20 cellular contexts compared by ENCODE assay signal in the genomic region with DNA sequence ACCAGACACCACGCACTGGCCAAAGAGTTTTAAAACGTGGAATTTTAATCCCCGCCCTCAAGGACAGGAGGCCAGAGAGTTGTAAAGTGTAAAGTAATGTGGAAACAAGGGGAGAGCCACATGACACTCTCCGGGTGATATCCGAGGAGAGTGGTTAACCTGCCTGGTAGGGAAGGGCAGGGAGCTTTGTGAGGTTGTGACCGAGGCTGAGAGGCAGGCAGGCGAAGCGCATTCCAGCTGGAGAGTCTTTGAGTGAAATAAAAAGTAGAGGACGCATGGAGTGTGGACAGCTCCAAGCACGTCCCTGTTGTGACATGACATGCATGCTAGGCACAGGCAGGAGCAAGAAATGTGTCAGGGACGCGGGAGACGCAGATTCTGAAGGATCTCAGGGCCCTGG.
A peak's percentile ranks its signal among the peaks of the same experiment; 100 is the strongest.
DNase-seq lines count a peak whose midpoint lies in the region; ATAC-seq lines count a peak whose summit lies in the region.
"Had no signal": no experiment of that assay in that cellular context is flagged by ENCODE, and none has a peak within 500 bp of the region (broad histone marks: within the 10 kb centered on the region; RNA-seq: fewer than 3 reads in every experiment).

No MANE protein-coding gene starts in this region.

- H2BK15ac ChIP-seq in neuronal stem cell (ENCODE audit: low read length): no peak overlapping the region

- WGBS in neuronal stem cell (ENCODE audit: extremely low coverage in 2 of 2, insufficient read length in 2 of 2, insufficient replicate concordance in 1 of 2), 2 donors: no CpG with 5 or more reads among the region's 13 CpGs

- H2AFZ ChIP-seq in neuronal stem cell (ENCODE audit: low read length): peak overlapping the region; percentile 77

- H3K27ac ChIP-seq in neuronal stem cell (replicated peaks; ENCODE audit: low read length): no peak overlapping the region
- H3K27ac ChIP-seq: 22Rv1, C4-2B, HL-60, KMS-11 had no signal

- no peak overlapping the region for H2BK5ac ChIP-seq in neuronal stem cell (ENCODE audit: low read length)

- no peak overlapping the region for H3K9ac ChIP-seq in neuronal stem cell (ENCODE audit: low read depth, low read length, poor library complexity)
- H3K9ac ChIP-seq: KMS-11 had no signal

- H3K27me3 ChIP-seq in neuronal stem cell (ENCODE audit: control insufficient read depth in 3 of 3, insufficient read depth in 3 of 3, low read depth in 1 of 3, low read length in 3 of 3): no peaks in the 10 kb centered on the region

- H3K18ac ChIP-seq in neuronal stem cell (ENCODE audit: low read length): peak overlapping the region; percentile 84

- H2AK5ac ChIP-seq in neuronal stem cell (ENCODE audit: low read depth, low read length): no peak overlapping the region

- H4K91ac ChIP-seq in neuronal stem cell (ENCODE audit: low read depth, low read length, poor library complexity): no peak overlapping the region

- no peaks in the 10 kb centered on the region for H3K9me3 ChIP-seq in neuronal stem cell (replicated peaks in 1 of 2; ENCODE audit: control insufficient read depth in 2 of 2, insufficient read depth in 1 of 2, low read depth in 1 of 2, low read length in 2 of 2)

- no peak overlapping the region for H2BK120ac ChIP-seq in neuronal stem cell (ENCODE audit: low read depth, low read length)

- H2BK12ac ChIP-seq in neuronal stem cell (ENCODE audit: low read length): no peak overlapping the region

- H3K79me1 ChIP-seq in neuronal stem cell (ENCODE audit: low read depth, low read length): no peaks in the 10 kb centered on the region

- H3K4me1 ChIP-seq in neuronal stem cell (ENCODE audit: control insufficient read depth in 2 of 2, insufficient read depth in 1 of 2, low read depth in 1 of 2, low read length in 2 of 2): peaks cover 0 to 6% of the 10 kb centered on the region in 2 donors

- H3K23ac ChIP-seq in neuronal stem cell (ENCODE audit: low read depth, low read length, poor library complexity): peak overlapping the region; percentile 76

- no peak overlapping the region for H4K8ac ChIP-seq in neuronal stem cell (ENCODE audit: low read depth, low read length)

- H3K27ac Mint-ChIP-seq in activated naive CD8-positive, alpha-beta T cell: peak overlapping the region; percentile 28
- no peak overlapping the region for H3K27ac Mint-ChIP-seq in activated naive CD8-positive, alpha-beta T cell treated with anti-CD3 and anti-CD28 coated beads, Interleukin-2, amount 50 U/mL, for 24 hours
- H3K27ac Mint-ChIP-seq in activated T-helper 2 cell treated with anti-CD3 and anti-CD28 coated beads, Interferon-gamma antibody, Interleukin-2, Interleukin-4, amounts not matched to agents 10 μg/mL and 5 μg/mL and 100 μg/mL, durations not matched to agents 14 hours and 24 hours and 36 hours: peak overlapping the region; percentile 48

- no peak overlapping the region for H3K14ac ChIP-seq in neuronal stem cell (ENCODE audit: low read length)

- no peak overlapping the region for H3K4me3 Mint-ChIP-seq in activated naive CD8-positive, alpha-beta T cell
- no peak overlapping the region for H3K4me3 Mint-ChIP-seq in activated naive CD8-positive, alpha-beta T cell treated with anti-CD3 and anti-CD28 coated beads, Interleukin-2, amount 50 U/mL, for 24 hours
- H3K4me3 Mint-ChIP-seq in activated T-helper 2 cell treated with anti-CD3 and anti-CD28 coated beads, Interferon-gamma antibody, Interleukin-2, Interleukin-4, amounts not matched to agents 10 μg/mL and 5 μg/mL and 100 μg/mL, durations not matched to agents 14 hours and 24 hours and 36 hours (ENCODE audit: low read depth): no peak overlapping the region

- H3K9me3 Mint-ChIP-seq in activated naive CD8-positive, alpha-beta T cell (ENCODE audit: low read depth): no peaks in the 10 kb centered on the region
- H3K9me3 Mint-ChIP-seq in activated naive CD8-positive, alpha-beta T cell treated with anti-CD3 and anti-CD28 coated beads, Interleukin-2, amount 50 U/mL, for 24 hours: no peaks in the 10 kb centered on the region
- H3K9me3 Mint-ChIP-seq in activated T-helper 2 cell treated with anti-CD3 and anti-CD28 coated beads, Interferon-gamma antibody, Interleukin-2, Interleukin-4, amounts not matched to agents 10 μg/mL and 5 μg/mL and 100 μg/mL, durations not matched to agents 14 hours and 24 hours and 36 hours: peaks cover 21% of the 10 kb centered on the region

- intact Hi-C loops in activated T-helper 2 cell treated with anti-CD3 and anti-CD28 coated beads, Interferon-gamma antibody, Interleukin-2, Interleukin-4, amounts not matched to agents 10 μg/mL and 5 μg/mL and 100 μg/mL, durations not matched to agents 14 hours and 24 hours and 36 hours (cut with micrococcal nuclease): no loop called here

- peaks cover 5% of the 10 kb centered on the region for H3K36me3 Mint-ChIP-seq in activated naive CD8-positive, alpha-beta T cell
- H3K36me3 Mint-ChIP-seq in activated naive CD8-positive, alpha-beta T cell treated with anti-CD3 and anti-CD28 coated beads, Interleukin-2, amount 50 U/mL, for 24 hours (ENCODE audit: low read depth): peaks cover 5% of the 10 kb centered on the region
- peaks cover 47% of the 10 kb centered on the region for H3K36me3 Mint-ChIP-seq in activated T-helper 2 cell treated with anti-CD3 and anti-CD28 coated beads, Interferon-gamma antibody, Interleukin-2, Interleukin-4, amounts not matched to agents 10 μg/mL and 5 μg/mL and 100 μg/mL, durations not matched to agents 14 hours and 24 hours and 36 hours (ENCODE audit: low read depth)

- no peak overlapping the region for H3K4me3 ChIP-seq in neuronal stem cell (ENCODE audit: low read length in 2 of 2)

- H3K4ac ChIP-seq in neuronal stem cell (ENCODE audit: low read length): no peak overlapping the region

- H3K27me3 Mint-ChIP-seq in activated naive CD8-positive, alpha-beta T cell: no peaks in the 10 kb centered on the region
- no peaks in the 10 kb centered on the region for H3K27me3 Mint-ChIP-seq in activated naive CD8-positive, alpha-beta T cell treated with anti-CD3 and anti-CD28 coated beads, Interleukin-2, amount 50 U/mL, for 24 hours
- no peaks in the 10 kb centered on the region for H3K27me3 Mint-ChIP-seq in activated T-helper 2 cell treated with anti-CD3 and anti-CD28 coated beads, Interferon-gamma antibody, Interleukin-2, Interleukin-4, amounts not matched to agents 10 μg/mL and 5 μg/mL and 100 μg/mL, durations not matched to agents 14 hours and 24 hours and 36 hours (ENCODE audit: low read depth)

- ATAC-seq in activated naive CD8-positive, alpha-beta T cell treated with anti-CD3 and anti-CD28 coated beads, Interleukin-2, amount 50 U/mL, for 24 hours: no peak
- no peak for ATAC-seq in HG02763 (IDR thresholded peaks at IDR 0.05; ENCODE audit: unreplicated experiment)

- no peak for DNase-seq in activated naive CD8-positive, alpha-beta T cell treated with anti-CD3 and anti-CD28 coated beads, Interleukin-2, amount 50 U/mL, for 24 hours
- DNase-seq in activated T-helper 2 cell treated with anti-CD3 and anti-CD28 coated beads, Interferon-gamma antibody, Interleukin-2, Interleukin-4, amounts not matched to agents 10 μg/mL and 5 μg/mL and 100 μg/mL, durations not matched to agents 14 hours and 24 hours and 36 hours (ENCODE audit: low spot score): no peak
- DNase-seq in iPS-NIHi11 (ENCODE audit: low spot score): peak; percentile 10
- DNase-seq in neuronal stem cell (ENCODE audit: low spot score): no peak
- DNase-seq in NCI-H1694 (lab: John Stamatoyannopoulos, UW): no peak
- DNase-seq in superior temporal gyrus (ENCODE audit: extremely low spot score): no peak
- DNase-seq: AML-193; DMS79; NCI-H1436 treated with DMSO at 0.1 percent for 48 hours; NCI-H2029 treated with DMSO at 0.1 percent for 48 hours; NCI-H446 treated with DMSO at 0.1 percent for 48 hours; NCI-H69; NK-92 treated with Interleukin-12 subunit alpha and Interleukin-12 subunit beta, amount 100 ng/mL, for 24 hours; SHP77 had no signal

- H3K36me3 ChIP-seq in neuronal stem cell (replicated peaks in 1 of 2; ENCODE audit: control insufficient read depth in 2 of 2, insufficient read depth in 2 of 2, low read length in 2 of 2): no peaks in the 10 kb centered on the region

- H3K4me1 Mint-ChIP-seq in activated naive CD8-positive, alpha-beta T cell (ENCODE audit: low read depth): peaks cover 56% of the 10 kb centered on the region
- peaks cover 49% of the 10 kb centered on the region for H3K4me1 Mint-ChIP-seq in activated naive CD8-positive, alpha-beta T cell treated with anti-CD3 and anti-CD28 coated beads, Interleukin-2, amount 50 U/mL, for 24 hours
- H3K4me1 Mint-ChIP-seq in activated T-helper 2 cell treated with anti-CD3 and anti-CD28 coated beads, Interferon-gamma antibody, Interleukin-2, Interleukin-4, amounts not matched to agents 10 μg/mL and 5 μg/mL and 100 μg/mL, durations not matched to agents 14 hours and 24 hours and 36 hours (ENCODE audit: low read depth): peaks cover 65% of the 10 kb centered on the region

- H3K4me2 ChIP-seq in neuronal stem cell (ENCODE audit: insufficient read depth, low read length, poor library complexity, severe bottlenecking): no peak overlapping the region
- H3K4me2 ChIP-seq: KMS-11 had no signal
